In the genomic region with DNA sequence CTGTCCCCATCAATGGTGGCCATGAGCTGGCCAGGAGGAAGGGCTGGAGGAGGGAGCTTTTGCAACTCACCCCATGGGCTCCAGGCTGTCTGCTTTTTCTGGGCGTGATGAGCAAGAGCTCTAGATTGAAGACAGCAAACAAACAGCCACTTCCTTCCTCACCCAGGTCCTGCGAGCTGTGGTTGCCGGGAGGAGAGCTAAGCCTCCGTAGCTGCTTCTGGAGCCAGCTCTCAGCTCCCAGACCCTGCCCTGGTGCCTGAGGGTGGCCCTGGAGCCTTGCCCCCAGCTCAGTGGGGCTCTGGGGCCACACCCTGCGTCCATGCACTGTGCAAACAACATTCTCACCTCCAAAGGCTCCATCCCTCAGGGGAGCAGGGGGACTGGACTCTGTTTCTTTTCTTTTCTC, we compare ENCODE assay signal across 1 cellular context.
A peak's percentile ranks its signal among the peaks of the same experiment; 100 is the strongest.
TF ChIP-seq lines count a peak whose summit lies in the region.

No MANE protein-coding gene starts in this region.

TF ChIP-seq in GM12878, 131 proteins besides CTCF, POLR2A, EP300 and RAD21:
- peak; percentile 70; the same call in 1 of the 2 replicates for TF ChIP-seq SPI1 (IDR thresholded peaks at IDR 0.05; ENCODE audit: borderline replicate concordance, insufficient read depth, low read depth, low read length)
- TF ChIP-seq EED (IDR thresholded peaks at IDR 0.05; ENCODE audit: low read depth) = 0 out of 2 replicates have a peak, but pooled peaks have one; percentile 0
- TF ChIP-seq RUNX3 (IDR thresholded peaks at IDR 0.05; ENCODE audit: low read length) = peak; percentile 41; the same call in 1 of the 2 replicates
- TF ChIP-seq CHD4 (IDR thresholded peaks at IDR 0.05) = no peak
- TF ChIP-seq ASH2L (IDR thresholded peaks at IDR 0.05; ENCODE audit: borderline replicate concordance, low read depth) = no peak
- no peak for TF ChIP-seq CHD2 (IDR thresholded peaks at IDR 0.05; ENCODE audit: borderline replicate concordance, low read depth, low read length)
